In the genomic region with DNA sequence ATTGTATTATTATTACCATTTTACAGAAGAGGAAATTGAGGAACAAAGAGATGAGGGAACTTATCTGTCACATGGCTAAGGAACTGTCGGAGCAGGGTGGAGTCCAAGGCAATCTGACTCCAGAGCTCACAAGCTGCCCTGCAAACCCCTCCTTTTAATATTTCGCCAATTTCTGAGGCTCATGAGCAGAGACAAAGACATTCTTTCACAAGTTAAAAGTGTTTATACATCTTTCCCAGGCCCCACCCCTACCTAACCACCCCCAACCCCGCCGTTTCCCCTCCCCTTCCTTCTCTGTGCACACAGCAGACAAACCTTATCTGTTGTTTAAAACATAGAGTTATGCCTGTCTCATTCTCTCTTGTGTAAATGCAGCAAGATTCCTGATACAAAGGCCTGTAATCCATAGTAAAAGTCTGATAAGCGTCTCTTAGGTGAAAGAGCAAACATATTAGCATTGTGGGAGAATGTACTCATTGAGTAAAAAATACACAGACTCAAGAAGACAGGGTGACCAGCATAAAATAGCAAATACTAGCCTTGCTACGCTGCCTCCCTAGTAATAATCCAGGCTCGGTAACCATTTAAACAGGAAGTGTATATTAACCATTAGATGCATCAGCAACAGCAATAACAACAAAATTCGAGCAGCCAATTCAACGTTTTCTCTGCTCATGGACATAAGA, we compare ENCODE assay signal across 13 cellular contexts. TPM values are rescaled to one million over a fixed set of nuclear protein-coding genes. Genes with fewer than 3 reads are reported as not detected.
DNase-seq lines count a peak whose midpoint lies in the region; ATAC-seq and TF ChIP-seq lines count a peak whose summit lies in the region.
"Had no signal": no experiment of that assay in that cellular context is flagged by ENCODE, and none has a peak within 500 bp of the region (broad histone marks: within the 10 kb centered on the region; RNA-seq: fewer than 3 reads in every experiment).

No MANE protein-coding gene starts in this region.

- H3K9ac ChIP-seq in Loucy (ENCODE audit: low read depth, low read length, poor library complexity, severe bottlenecking): no peak overlapping the region

- CTCF ChIA-PET in AG04450 (lab: Charles Lee): no interaction called here

- no peaks in the 10 kb centered on the region for H3K79me2 ChIP-seq in Loucy (ENCODE audit: insufficient read depth, low read length)

- H3K9me3 Mint-ChIP-seq in mesothelial cell of epicardium: no peaks in the 10 kb centered on the region

- H3K36me3 Mint-ChIP-seq in mesothelial cell of epicardium: no peaks in the 10 kb centered on the region

- ATAC-seq in HG03280 (IDR thresholded peaks at IDR 0.05; ENCODE audit: unreplicated experiment): no peak
- ATAC-seq: gastroesophageal sphincter had no signal

- H3F3A ChIP-seq in Loucy (ENCODE audit: low read depth): no peaks in the 10 kb centered on the region

- H3K9me3 ChIP-seq in AG04450 (ENCODE audit: control insufficient read depth, insufficient read depth, low read length) (no peaks in the 10 kb centered on the region), Loucy (ENCODE audit: insufficient read depth, low read depth, low read length) (no peaks in the 10 kb centered on the region)
- H3K9me3 ChIP-seq: gastroesophageal sphincter, thyroid gland had no signal

- H3K4me1 Mint-ChIP-seq in mesothelial cell of epicardium: peaks cover 46% of the 10 kb centered on the region

- H3K4me3 Mint-ChIP-seq in mesothelial cell of epicardium: no peak overlapping the region

- H3K27me3 ChIP-seq in AG04450 (ENCODE audit: control insufficient read depth, insufficient read depth, low read length): no peaks in the 10 kb centered on the region
- no peaks in the 10 kb centered on the region for H3K27me3 ChIP-seq in Loucy (ENCODE audit: insufficient read depth, low read length, poor library complexity, severe bottlenecking)
- H3K27me3 ChIP-seq: gastroesophageal sphincter, thyroid gland had no signal

- no peaks in the 10 kb centered on the region for H3K36me3 ChIP-seq in Loucy (ENCODE audit: insufficient read depth, low read length)
- H3K36me3 ChIP-seq: gastroesophageal sphincter, thyroid gland had no signal

- TF ChIP-seq CTCF in AG04450 (IDR thresholded peaks at IDR 0.05; ENCODE audit: low read depth, low read length) (no peak), Loucy (conservative IDR thresholded peaks at IDR 0.05; ENCODE audit: low read length) (no peak), choroid plexus epithelial cell (conservative IDR thresholded peaks at IDR 0.05; ENCODE audit: low read depth, low read length) (no peak), mesothelial cell of epicardium (IDR thresholded peaks at IDR 0.05; ENCODE audit: unreplicated experiment) (no peak)

- peak overlapping the region; percentile 46 for H3K4me2 ChIP-seq in Loucy (ENCODE audit: low read depth, low read length, poor library complexity, severe bottlenecking)

- peak overlapping the region; percentile 75 for H2AFZ ChIP-seq in Loucy (ENCODE audit: low read length)

- no peak for DNase-seq in AG04450 (ENCODE audit: low read depth, low spot score)
- peak; percentile 21 for DNase-seq in choroid plexus epithelial cell (ENCODE audit: low read depth)
- DNase-seq in mesothelial cell of epicardium (ENCODE audit: low spot score in 2 of 2, unreplicated experiment in 2 of 2): no peak
- DNase-seq in GM03348 (ENCODE audit: low spot score): no peak
- no peak for DNase-seq in HuH-7 (ENCODE audit: low spot score)
- no peak for DNase-seq in cerebellum (ENCODE audit: low spot score)
- DNase-seq: aorta; KBM-7; stimulated activated CD4-positive, alpha-beta T cell treated with anti-CD3 and anti-CD28 coated beads, Interleukin-1b, Interleukin-23, amount 100 ng/mL, for 48 hours; thyroid gland had no signal

- H3K27me3 Mint-ChIP-seq in mesothelial cell of epicardium (ENCODE audit: low read depth): no peaks in the 10 kb centered on the region

- peak overlapping the region; percentile 31 for H3K27ac ChIP-seq in AG04450 (ENCODE audit: low read depth, low read length)
- H3K27ac ChIP-seq: thyroid gland had no signal

- H4K20me1 ChIP-seq in Loucy (ENCODE audit: insufficient read depth, low read length, poor library complexity, severe bottlenecking): no peaks in the 10 kb centered on the region

- peak overlapping the region; percentile 64 for H3K27ac Mint-ChIP-seq in mesothelial cell of epicardium

- peaks cover 47% of the 10 kb centered on the region for H3K4me1 ChIP-seq in Loucy (ENCODE audit: insufficient read depth, low read length, poor library complexity, severe bottlenecking)

- H3K9me2 ChIP-seq in Loucy (replicated peaks; ENCODE audit: low read depth, low read length): no peaks in the 10 kb centered on the region

- H3K4me3 ChIP-seq in AG04450 (ENCODE audit: low read depth, low read length) (no peak overlapping the region), Loucy (ENCODE audit: low read length, poor library complexity, severe bottlenecking) (peak overlapping the region; percentile 23), choroid plexus epithelial cell (ENCODE audit: low read depth, low read length) (no peak overlapping the region)
- H3K4me3 ChIP-seq: gastroesophageal sphincter, thyroid gland had no signal

- POLR2A ChIA-PET in AG04450 (lab: Yijun Ruan, JAX): no interaction called here

RNA-seq across cellular contexts. Expression of gene EPHA4, which starts 44.2 kb away (rescaled TPM):
- polyA plus RNA-seq in AG04450 (2011; rRNA removed): 36.9 and 37.9 TPM in 2 replicates
- polyA minus RNA-seq in AG04450 (2011; rRNA and poly(A)+ RNA removed): 63.4 and 106 TPM in 2 replicates
- total RNA-seq in mesothelial cell of epicardium: 20.5 to 20.9 TPM (median 20.6 TPM) in 3 replicates
- 84.7 TPM for total RNA-seq in cerebellum
